Comparison of ENCODE assay signal across 26 cellular contexts in the genomic region with DNA sequence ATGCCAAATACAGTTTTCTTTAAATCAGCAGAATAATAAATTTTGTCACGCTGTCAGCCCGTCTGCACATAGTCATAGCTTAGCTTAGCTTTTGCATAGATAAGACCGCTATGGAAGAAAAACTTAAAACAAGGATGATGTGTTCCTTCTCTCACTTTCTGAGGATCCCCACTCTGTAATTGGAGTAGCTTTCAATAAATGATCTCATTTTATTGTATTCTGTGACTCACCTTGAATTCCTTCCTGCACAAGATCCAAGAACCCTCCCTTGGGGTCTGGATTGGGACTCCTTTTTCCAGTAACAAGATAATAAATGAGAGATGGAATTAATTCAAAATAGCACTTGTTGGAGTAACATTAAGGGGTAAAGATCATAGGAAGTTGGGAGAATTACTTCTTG.
DNase-seq lines count a peak whose midpoint lies in the region; ATAC-seq, FAIRE-seq and TF ChIP-seq lines count a peak whose summit lies in the region.
"Had no signal": no experiment of that assay in that cellular context is flagged by ENCODE, and none has a peak within 500 bp of the region (broad histone marks: within the 10 kb centered on the region; RNA-seq: fewer than 3 reads in every experiment).

No MANE protein-coding gene starts in this region.

- H3K36me3 ChIP-seq in RWPE2 (ENCODE audit: low read depth) (no peaks in the 10 kb centered on the region), keratinocyte (ENCODE audit: control insufficient read depth in 2 of 2, extremely low read depth in 1 of 2, insufficient read depth in 2 of 2, low read length in 2 of 2) (no peaks in the 10 kb centered on the region)
- H3K36me3 ChIP-seq: BE2C had no signal

- no peak overlapping the region for H3K4me2 ChIP-seq in keratinocyte (ENCODE audit: control insufficient read depth, extremely low read depth, insufficient read depth, low read depth, low read length)
- H3K4me2 ChIP-seq: A549, GM23338 had no signal

- H3K4me1 ChIP-seq in RWPE2 (ENCODE audit: insufficient read depth, poor library complexity, severe bottlenecking) (peaks cover 11% of the 10 kb centered on the region), keratinocyte (ENCODE audit: control insufficient read depth, extremely low read depth, insufficient read depth, low read length) (no peaks in the 10 kb centered on the region)
- H3K4me1 ChIP-seq: A549, BE2C had no signal

- no peaks in the 10 kb centered on the region for H3K79me2 ChIP-seq in keratinocyte (ENCODE audit: control insufficient read depth, insufficient read depth, low read length)

- TF ChIP-seq CTCF in RWPE2 (IDR thresholded peaks at IDR 0.05; ENCODE audit: poor library complexity, severe bottlenecking) (no peak), keratinocyte (optimal IDR thresholded peaks at IDR 0.05 in 1 of 3, IDR thresholded peaks at IDR 0.05 in 1 of 3, conservative IDR thresholded peaks at IDR 0.05 in 1 of 3; ENCODE audit: extremely low read depth in 1 of 3, insufficient read depth in 2 of 3, low read length in 3 of 3) (no peak)

- H3K9ac ChIP-seq in keratinocyte (ENCODE audit: control insufficient read depth, extremely low read depth, insufficient read depth, low read length) = no peak overlapping the region
- H3K9ac ChIP-seq: BLaER1 treated with 17β-estradiol and CSF1 and Interleukin-3, amounts not matched to agents 10 nM and 100 nM had no signal

- no peaks in the 10 kb centered on the region for H3K9me3 ChIP-seq in RWPE2 (ENCODE audit: severe bottlenecking)
- no peaks in the 10 kb centered on the region for H3K9me3 ChIP-seq in keratinocyte (ENCODE audit: control insufficient read depth, low read depth, low read length)
- H3K9me3 ChIP-seq: A549, BE2C had no signal

- H3K27ac ChIP-seq in RWPE2 (ENCODE audit: poor library complexity, severe bottlenecking) (no peak overlapping the region), keratinocyte (ENCODE audit: control insufficient read depth, insufficient read depth, low read length) (no peak overlapping the region)
- H3K27ac ChIP-seq: A549; BLaER1 treated with 17β-estradiol and CSF1 and Interleukin-3, amounts not matched to agents 10 nM and 100 nM had no signal

- no peak overlapping the region for H3K4me3 Mint-ChIP-seq in activated T-helper 17 cell treated with anti-CD3 and anti-CD28 coated beads, Interleukin-2, amount 50 U/mL, for 72 hours
- H3K4me3 Mint-ChIP-seq: CD14-positive monocyte; CD4-positive, alpha-beta T cell; CD8-positive, alpha-beta memory T cell; GM23338; H9; HFFc6 had no signal

- H3K27me3 Mint-ChIP-seq in activated T-helper 17 cell treated with anti-CD3 and anti-CD28 coated beads, Interleukin-2, amount 50 U/mL, for 72 hours = peaks cover 7% of the 10 kb centered on the region
- H3K27me3 Mint-ChIP-seq: CD4-positive, alpha-beta T cell had no signal

- no peak overlapping the region for H3K4me3 ChIP-seq in RWPE2 (ENCODE audit: severe bottlenecking)
- H3K4me3 ChIP-seq in keratinocyte (ENCODE audit: control insufficient read depth in 2 of 3, extremely low read depth in 1 of 3, insufficient read depth in 2 of 3, low read depth in 1 of 3, low read length in 3 of 3) = no peak overlapping the region
- H3K4me3 ChIP-seq: A549; BLaER1 treated with 17β-estradiol and CSF1 and Interleukin-3, amounts not matched to agents 10 nM and 100 nM; GM23338 had no signal

- H3K27me3 ChIP-seq in RWPE2 (ENCODE audit: insufficient read depth, poor library complexity, severe bottlenecking) (no peaks in the 10 kb centered on the region), keratinocyte (ENCODE audit: control insufficient read depth, extremely low read depth, insufficient read depth, low read length) (peaks cover 6% of the 10 kb centered on the region)
- H3K27me3 ChIP-seq: BE2C; BLaER1 treated with 17β-estradiol and CSF1 and Interleukin-3, amounts not matched to agents 10 nM and 100 nM had no signal

- no peak overlapping the region for H2AFZ ChIP-seq in keratinocyte (ENCODE audit: control insufficient read depth, low read length)
- H2AFZ ChIP-seq: GM23338 had no signal

- H3K9me3 Mint-ChIP-seq in activated T-helper 17 cell treated with anti-CD3 and anti-CD28 coated beads, Interleukin-2, amount 50 U/mL, for 72 hours = no peaks in the 10 kb centered on the region
- H3K9me3 Mint-ChIP-seq: CD4-positive, alpha-beta T cell; CD8-positive, alpha-beta memory T cell; GM23338; HFFc6 had no signal

- H4K20me1 ChIP-seq in keratinocyte (ENCODE audit: control insufficient read depth, extremely low read depth, insufficient read depth, low read length) = peaks cover 2% of the 10 kb centered on the region

- ATAC-seq in RWPE2 (ENCODE audit: low read depth) (peak; percentile 82), GM21423 (IDR thresholded peaks at IDR 0.05; ENCODE audit: unreplicated experiment) (no peak)
- ATAC-seq in activated T-helper 17 cell treated with anti-CD3 and anti-CD28 coated beads, Interleukin-2, amount 50 U/mL, for 72 hours (replicated peaks) = no peak
- ATAC-seq: A549, GM23338, HCT116 had no signal

- dilution Hi-C loops in keratinocyte (cut with MboI; ENCODE audit: extremely low pct_ligation_motif_present, low sequenced_read_pairs) = no loop called here

- peak; percentile 18 for DNase-seq in Daoy (ENCODE audit: low read depth)
- DNase-seq in HT1080 (ENCODE audit: low read depth) = peak; percentile 52
- DNase-seq in RWPE2 (ENCODE audit: low spot score) = no peak
- DNase-seq in keratinocyte (ENCODE audit: low read depth, low spot score) = no peak
- no peak for DNase-seq in NCI-H69 (lab: John Stamatoyannopoulos, UW)
- DNase-seq: 8988T; ACHN; AML-193; BE2C; CD4-positive, alpha-beta T cell; CD8-positive, alpha-beta memory T cell; DMS 273 treated with DMSO at 0.1 percent for 48 hours; DMS79; GF-D8; H9; HFFc6 had no signal

- no peaks in the 10 kb centered on the region for H3K4me1 Mint-ChIP-seq in activated T-helper 17 cell treated with anti-CD3 and anti-CD28 coated beads, Interleukin-2, amount 50 U/mL, for 72 hours
- H3K4me1 Mint-ChIP-seq: CD8-positive, alpha-beta memory T cell had no signal

- H3K36me3 Mint-ChIP-seq in activated T-helper 17 cell treated with anti-CD3 and anti-CD28 coated beads, Interleukin-2, amount 50 U/mL, for 72 hours (ENCODE audit: low read depth) = no peaks in the 10 kb centered on the region
- H3K36me3 Mint-ChIP-seq: CD8-positive, alpha-beta memory T cell had no signal

- no peaks in the 10 kb centered on the region for H3K9me1 ChIP-seq in keratinocyte (ENCODE audit: control insufficient read depth, extremely low read depth, insufficient read depth, low read length)

- no peak overlapping the region for H3K27ac Mint-ChIP-seq in activated T-helper 17 cell treated with anti-CD3 and anti-CD28 coated beads, Interleukin-2, amount 50 U/mL, for 72 hours
- H3K27ac Mint-ChIP-seq: CD4-positive, alpha-beta T cell; CD8-positive, alpha-beta memory T cell; GM23338; H9; HFFc6 had no signal

- FAIRE-seq in keratinocyte (lab: Jason Lieb, UNC) = peak; percentile 34
- FAIRE-seq: A549, D721Med, GM12891, GM18507 had no signal

Comparison
In these comparisons a context has a peak if more than half of its experiments do, and no peak if none do; other contexts are left out.
1. DNase-seq: peak in Daoy (single experiment) and HT1080 (single experiment); none in RWPE2 (single experiment), keratinocyte (single experiment) and NCI-H69 (single experiment).